7 cellular contexts compared by ENCODE assay signal in the genomic region with DNA sequence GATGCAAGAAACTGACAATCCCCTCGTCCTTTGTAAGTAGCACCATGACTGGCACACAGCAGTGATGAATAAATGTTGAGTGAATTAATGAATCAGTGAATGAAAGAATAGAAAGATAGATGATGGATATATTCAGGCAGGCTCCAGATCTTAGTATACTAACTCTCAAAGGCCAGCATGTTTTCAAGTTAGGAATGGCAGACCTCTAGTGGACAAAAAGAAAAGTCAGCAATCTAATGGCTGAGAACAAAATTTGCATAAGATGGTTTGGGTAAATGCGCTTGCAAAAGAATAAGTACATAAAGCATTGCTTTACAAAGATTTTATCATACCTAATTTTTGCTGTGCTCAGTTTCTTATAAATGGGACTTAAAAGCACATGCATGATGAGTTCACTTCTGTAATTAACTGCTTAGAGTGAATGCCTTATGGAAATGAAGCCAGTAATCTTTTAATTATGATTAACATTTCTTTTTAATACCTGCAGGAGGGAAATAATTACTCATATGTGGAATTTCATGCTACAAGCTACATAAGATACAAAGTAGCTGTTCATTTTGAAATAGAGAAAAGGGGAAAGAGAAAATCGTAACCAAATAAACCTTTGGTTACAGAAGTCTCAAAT.
DNase-seq lines count a peak whose midpoint lies in the region; ATAC-seq, FAIRE-seq and TF ChIP-seq lines count a peak whose summit lies in the region.

No MANE protein-coding gene starts in this region.

- H3K27me3 ChIP-seq in endothelial cell of umbilical vein (ENCODE audit: control insufficient read depth in 2 of 2, insufficient read depth in 2 of 2, low read length in 2 of 2): peaks cover 0 to 2% of the 10 kb centered on the region in 2 experiments

- H3K27ac ChIP-seq in endothelial cell of umbilical vein (ENCODE audit: insufficient read depth, low read depth, low read length): no peak overlapping the region

- no peak overlapping the region for H2AFZ ChIP-seq in endothelial cell of umbilical vein (ENCODE audit: low read depth, low read length)

- DNase-seq in GDM1 (lab: John Stamatoyannopoulos, UW) (peak; percentile 7), HuH-7 (ENCODE audit: low spot score) (peak; percentile 10), RPMI7951 (ENCODE audit: low read depth) (peak; percentile 8), endothelial cell of umbilical vein (ENCODE audit: low read depth, low spot score) (peak; percentile 46), mucosa of gallbladder (ENCODE audit: low spot score) (peak; percentile 12), OCI-M2 (lab: John Stamatoyannopoulos, UW; ENCODE audit: unreplicated experiment) (no peak)

- TF ChIP-seq CTCF in endothelial cell of umbilical vein (IDR thresholded peaks at IDR 0.05; ENCODE audit: extremely low read depth in 1 of 2, insufficient read depth in 1 of 2, low read depth in 1 of 2, low read length in 2 of 2): peak; percentile 38 to 62

- peak; percentile 89 for ATAC-seq in GM21515 (IDR thresholded peaks at IDR 0.05; ENCODE audit: unreplicated experiment)

- no TSS peak for BruUV-seq in endothelial cell of umbilical vein (replicated peaks; lab: Mats Ljungman, UMichigan)

- H3K79me2 ChIP-seq in endothelial cell of umbilical vein (ENCODE audit: control insufficient read depth, insufficient read depth, low read length): no peaks in the 10 kb centered on the region

- FAIRE-seq in endothelial cell of umbilical vein (lab: Jason Lieb, UNC): peak; percentile 35

- intact Hi-C loops in endothelial cell of umbilical vein (cut with micrococcal nuclease): loop anchor here (1.0 kb wide), 4 partner anchors 127 to 275 kb away; partner anchors contain the start of gene GPRIN3

- TF ChIP-seq POLR2A in endothelial cell of umbilical vein (IDR thresholded peaks at IDR 0.05; ENCODE audit: low read depth, low read length): no peak

- no peaks in the 10 kb centered on the region for H4K20me1 ChIP-seq in endothelial cell of umbilical vein (replicated peaks; ENCODE audit: control insufficient read depth, extremely low read depth, insufficient read depth, low read length)

- CTCF ChIA-PET in endothelial cell of umbilical vein (lab: Charles Lee): interaction anchor here (1.2 to 3.2 kb wide), 4 partner anchors 174 to 208 kb away, joined by 3 to 67 read pairs (median 14); no protein-coding TSS in a partner anchor

- no peak overlapping the region for H3K4me2 ChIP-seq in endothelial cell of umbilical vein (ENCODE audit: insufficient read depth, low read length)

- dilution Hi-C loops in endothelial cell of umbilical vein (cut with MboI; ENCODE audit: extremely low pct_ligation_motif_present, low sequenced_read_pairs): no loop called here

- H3K36me3 ChIP-seq in endothelial cell of umbilical vein (ENCODE audit: control insufficient read depth in 2 of 2, extremely low read depth in 1 of 2, insufficient read depth in 2 of 2, low read length in 2 of 2): no peaks in the 10 kb centered on the region

- H3K4me3 ChIP-seq in endothelial cell of umbilical vein (replicated peaks in 1 of 3; ENCODE audit: insufficient read depth in 1 of 3, low read depth in 1 of 3, low read length in 3 of 3): no peak overlapping the region

- no peaks in the 10 kb centered on the region for H3K9me1 ChIP-seq in endothelial cell of umbilical vein (replicated peaks; ENCODE audit: control insufficient read depth, extremely low read depth, insufficient read depth, low read length)

- no peaks in the 10 kb centered on the region for H3K9me3 ChIP-seq in endothelial cell of umbilical vein (replicated peaks; ENCODE audit: control insufficient read depth, insufficient read depth, low read length)

- POLR2A ChIA-PET in endothelial cell of umbilical vein (lab: Charles Lee): no interaction called here

- H3K4me1 ChIP-seq in endothelial cell of umbilical vein (ENCODE audit: control insufficient read depth, extremely low read depth, insufficient read depth, low read length): no peaks in the 10 kb centered on the region

- H3K9ac ChIP-seq in endothelial cell of umbilical vein (replicated peaks; ENCODE audit: extremely low read depth, insufficient read depth, low read length): no peak overlapping the region

TF ChIP-seq in endothelial cell of umbilical vein, 7 proteins besides CTCF, POLR2A, EP300 and RAD21:
- TF ChIP-seq EZH2 (IDR thresholded peaks at IDR 0.05; ENCODE audit: borderline replicate concordance, low read depth, low read length, severe bottlenecking) (no peak), FOS (IDR thresholded peaks at IDR 0.05; ENCODE audit: borderline replicate concordance, insufficient read depth, low read length) (no peak), POLR2AphosphoS5 (IDR thresholded peaks at IDR 0.05; ENCODE audit: insufficient read depth, low read depth, low read length) (no peak), GATA2 (IDR thresholded peaks at IDR 0.05; ENCODE audit: insufficient read depth, insufficient read length, low read depth, low read length) (no peak), JUN (IDR thresholded peaks at IDR 0.05; ENCODE audit: borderline replicate concordance, insufficient read depth, insufficient read length, low read depth) (no peak), MYC (IDR thresholded peaks at IDR 0.05; ENCODE audit: low read depth, low read length) (no peak)
- TF ChIP-seq, protein P1, sequence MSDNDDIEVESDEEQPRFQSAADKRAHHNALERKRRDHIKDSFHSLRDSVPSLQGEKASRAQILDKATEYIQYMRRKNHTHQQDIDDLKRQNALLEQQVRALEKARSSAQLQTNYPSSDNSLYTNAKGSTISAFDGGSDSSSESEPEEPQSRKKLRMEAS (IDR thresholded peaks at IDR 0.05; ENCODE audit: insufficient read depth, insufficient read length): no peak
